Comparison of ENCODE assay signal across 1 cellular context in genomic region chr1:155912056-155912536, GRCh38.
A peak's percentile ranks its signal among the peaks of the same experiment; 100 is the strongest.
TF ChIP-seq lines count a peak whose summit lies in the region.

No MANE protein-coding gene starts in this region.

TF ChIP-seq in HepG2, 621 proteins besides CTCF, POLR2A, EP300 and RAD21:
- no peak for TF ChIP-seq ESRRA (CRISPR knock-in tag; IDR thresholded peaks at IDR 0.05; ENCODE audit: low read depth)
- no peak for TF ChIP-seq MXD4 (CRISPR knock-in tag; IDR thresholded peaks at IDR 0.05)
- 0 out of 2 replicates have a peak, but pooled peaks have one; percentile 1 for TF ChIP-seq POLR2G (IDR thresholded peaks at IDR 0.05; ENCODE audit: low read depth, low read length)
- no peak for TF ChIP-seq ZNF646 (CRISPR knock-in tag; IDR thresholded peaks at IDR 0.05)
- no peak for TF ChIP-seq SNAPC5 (CRISPR knock-in tag; IDR thresholded peaks at IDR 0.05; ENCODE audit: borderline replicate concordance)
- TF ChIP-seq KDM3A (CRISPR knock-in tag; IDR thresholded peaks at IDR 0.05; ENCODE audit: low read depth), result no peak
- TF ChIP-seq POLR2AphosphoS5 (IDR thresholded peaks at IDR 0.05; ENCODE audit: low read depth, low read length), result peak; percentile 23; the same call in 1 of the 2 replicates
- TF ChIP-seq PAF1 (CRISPR knock-in tag; IDR thresholded peaks at IDR 0.05), result peak; percentile 47; the same call in 1 of the 2 replicates
- TF ChIP-seq HNF4A (CRISPR knock-in tag; IDR thresholded peaks at IDR 0.05), result no peak
- 0 out of 2 replicates have a peak, but pooled peaks have one; percentile 43 for TF ChIP-seq ZNF460 (CRISPR knock-in tag; IDR thresholded peaks at IDR 0.05; ENCODE audit: borderline replicate concordance)
- peak; percentile 62; the same call in 1 of the 2 replicates for TF ChIP-seq ZBTB38 (CRISPR knock-in tag; IDR thresholded peaks at IDR 0.05)
TF ChIP-seq in HepG2: peak in this region for 5.
